ENCODE assay signal across 8 cellular contexts in genomic region chr20:59939879-59940128, GRCh38. TPM values are rescaled to one million over a fixed set of nuclear protein-coding genes. Genes with fewer than 3 reads are reported as not detected.
A peak's percentile ranks its signal among the peaks of the same experiment; 100 is the strongest.
DNase-seq lines count a peak whose midpoint lies in the region; ATAC-seq and TF ChIP-seq lines count a peak whose summit lies in the region.

No MANE protein-coding gene starts in this region.

- peaks cover 39 to 59% (median 52%) of the 10 kb centered on the region in 3 donors for H3K4me1 Mint-ChIP-seq in T-cell

- H3K9me3 Mint-ChIP-seq in T-cell = no peaks in the 10 kb centered on the region

- H3K27ac Mint-ChIP-seq in T-cell = peak overlapping the region; percentile 76 to 78

- POLR2A ChIA-PET in T-cell (lab: Charles Lee) = interaction anchor here in 1 of 2 donors (0.7 to 1.3 kb wide), 2 partner anchors 9 to 1551 kb away, joined by 3 read pairs; no protein-coding TSS in a partner anchor

- H3K4me1 ChIP-seq in gastroesophageal sphincter = peaks cover 0 to 75% (median 31%) of the 10 kb centered on the region in 3 donors

- H3K9me3 ChIP-seq in gastroesophageal sphincter = no peaks in the 10 kb centered on the region

- H3K4me3 Mint-ChIP-seq in T-cell = peak overlapping the region; percentile 93 to 98 (median 97)

- H3K4me3 ChIP-seq in gastroesophageal sphincter = peak overlapping the region; percentile 55 to 73

- no peak for TF ChIP-seq CTCF in gastroesophageal sphincter (IDR thresholded peaks at IDR 0.05)

- peak overlapping the region; percentile 77 to 97 (median 94) for H3K27ac ChIP-seq in gastroesophageal sphincter

- CTCF ChIA-PET in T-cell (lab: Charles Lee) = interaction anchor here (0.6 to 2.3 kb wide), 6 partner anchors 9 to 118 kb away, joined by 3 to 16 read pairs (median 5); no protein-coding TSS in a partner anchor

- no peak for TF ChIP-seq EP300 in gastroesophageal sphincter (IDR thresholded peaks at IDR 0.05)

- DNase-seq in NOMO-1 treated with DMSO at 0.1 percent for 48 hours (lab: John Stamatoyannopoulos, UW; ENCODE audit: unreplicated experiment) (peak; percentile 35), NOMO-1 treated with dmso at 0.1 percent for 144 hours (lab: John Stamatoyannopoulos, UW; ENCODE audit: unreplicated experiment) (no peak), T-cell (peak in 3 of 34 experiments; percentile 2 to 6 (median 4)), putamen (ENCODE audit: low spot score) (peak; percentile 29), occipital lobe (lab: John Stamatoyannopoulos, UW) (no peak)
- DNase-seq in stimulated activated naive CD4-positive, alpha-beta T cell (lab: John Stamatoyannopoulos, UW) = no peak

- H3K27me3 ChIP-seq in gastroesophageal sphincter = no peaks in the 10 kb centered on the region

- peaks cover 0 to 19% of the 10 kb centered on the region in 2 donors for H3K36me3 ChIP-seq in gastroesophageal sphincter

- 0% methylated on average over 7 of the region's 24 CpGs; no CpG with 5 or more reads in 1 of the 2 donors for WGBS in gastroesophageal sphincter (ENCODE audit: low coverage in 1 of 2), 2 donors

- peak; percentile 33 for ATAC-seq in HG02938 (IDR thresholded peaks at IDR 0.05; ENCODE audit: unreplicated experiment)
- peak in 3 of 4 experiments; percentile 2 to 14 (median 7) for ATAC-seq in T-cell (replicated peaks in 1 of 4)
- ATAC-seq in gastroesophageal sphincter = no peak

- no peak for TF ChIP-seq POLR2A in gastroesophageal sphincter (IDR thresholded peaks at IDR 0.05)

- H3K27me3 Mint-ChIP-seq in T-cell = no peaks in the 10 kb centered on the region

- peaks cover 17% of the 10 kb centered on the region for H3K36me3 Mint-ChIP-seq in T-cell

RNA-seq across cellular contexts. Expression of gene PPP1R3D, which starts 0.3 kb away (rescaled TPM):
- 10 to 100 TPM in 2 of 5 donors, 1 to 10 TPM in 3; 3.6 to 10.9 (median 9.7) TPM for total RNA-seq in T-cell
- total RNA-seq in gastroesophageal sphincter = 10 to 100 TPM in 2 of 4 donors, 1 to 10 TPM in 2; 6.8 to 18.9 (median 10.3) TPM
- 3.6 TPM for total RNA-seq in occipital lobe

RNA-seq across cellular contexts. Expression of gene FAM217B, which starts 0.4 kb away (rescaled TPM):
- total RNA-seq in T-cell (10 to 100 TPM; 19.3 to 35.6 (median 29.5) TPM), gastroesophageal sphincter (10 to 100 TPM in 3 of 4 donors, 1 to 10 TPM in 1; 8.1 to 22.6 (median 13.4) TPM), occipital lobe (34.8 TPM)

RNA-seq across cellular contexts. Expression of gene SYCP2, which starts 6.4 kb away (rescaled TPM):
- total RNA-seq in T-cell (1 to 10 TPM; 3.0 to 6.0 (median 3.8) TPM), gastroesophageal sphincter (1 to 10 TPM in 3 of 4 donors, under 1 TPM in 1; 0.89 to 4.7 (median 2.0) TPM), occipital lobe (4.1 TPM)

RNA-seq across cellular contexts. Expression of gene CDH26, which starts 18.4 kb away (rescaled TPM):
- total RNA-seq in T-cell (1 to 10 TPM; 1.5 to 5.2 (median 2.9) TPM), gastroesophageal sphincter (1 to 10 TPM in 1 of 4 donors, under 1 TPM in 3; 0.39 to 1.1 (median 0.78) TPM), occipital lobe (1.4 TPM)

Comparison
In these comparisons a context has a peak if more than half of its experiments do, and no peak if none do; other contexts are left out.
1. DNase-seq: peak in NOMO-1 treated with DMSO at 0.1 percent for 48 hours (single experiment) and putamen (single experiment); none in NOMO-1 treated with dmso at 0.1 percent for 144 hours (single experiment), stimulated activated naive CD4-positive, alpha-beta T cell (0 of 6) and occipital lobe (single experiment).